ENCODE assay signal across 8 cellular contexts in genomic region chr2:172931923-172932520, GRCh38.
A peak's percentile ranks its signal among the peaks of the same experiment; 100 is the strongest.
DNase-seq lines count a peak whose midpoint lies in the region; ATAC-seq and TF ChIP-seq lines count a peak whose summit lies in the region.

No MANE protein-coding gene starts in this region.

- TF ChIP-seq CTCF in retinal pigment epithelial cell (conservative IDR thresholded peaks at IDR 0.05; ENCODE audit: low read depth, low read length) = peak; percentile 79

- DNase-seq in COR-L47 (lab: John Stamatoyannopoulos, UW) (peak; percentile 73), HuH-7 (ENCODE audit: low spot score) (peak; percentile 26), SIG-M5 (lab: John Stamatoyannopoulos, UW) (peak; percentile 9), head of caudate nucleus (peak; percentile 22 to 92 (median 76)), retinal pigment epithelial cell (ENCODE audit: low read depth) (no peak)
- peak; percentile 46 for DNase-seq in activated naive CD4-positive, alpha-beta T cell treated with Interleukin-2 at 50 U/mL for 16 hours

- intact Hi-C loops in head of caudate nucleus (cut with DNase I) = loop anchor here (5.0 to 10.0 kb wide), 2 partner anchors 67 to 120 kb away; no protein-coding TSS in a partner anchor

- H3K4me3 ChIP-seq in retinal pigment epithelial cell (ENCODE audit: low read length) = no peak overlapping the region

- ATAC-seq in HG03280 (IDR thresholded peaks at IDR 0.05; ENCODE audit: unreplicated experiment) = no peak
- ATAC-seq in GM19351 (IDR thresholded peaks at IDR 0.05; ENCODE audit: unreplicated experiment) = no peak
